19 cellular contexts compared by ENCODE assay signal in the genomic region with DNA sequence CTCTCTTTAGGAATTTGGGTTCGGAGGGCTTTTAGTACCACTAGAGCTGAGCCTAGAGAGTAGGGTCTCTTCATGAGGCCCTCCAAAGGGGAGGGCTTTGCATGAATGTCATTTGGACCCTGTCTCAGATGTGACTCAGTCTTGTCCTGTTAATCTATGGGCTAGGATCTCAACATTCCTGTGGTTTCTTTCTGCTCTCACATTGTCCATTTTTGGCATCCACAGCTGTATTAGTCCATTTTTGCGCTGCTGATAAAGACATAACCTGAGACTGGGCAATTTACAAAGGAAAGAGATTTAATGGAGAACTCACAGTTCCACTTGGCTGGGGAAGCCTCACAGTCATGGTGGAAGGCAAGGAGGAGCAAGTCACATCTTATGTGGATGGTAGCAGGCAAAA.
DNase-seq lines count a peak whose midpoint lies in the region; ATAC-seq and TF ChIP-seq lines count a peak whose summit lies in the region.
"Had no signal": no experiment of that assay in that cellular context is flagged by ENCODE, and none has a peak within 500 bp of the region (broad histone marks: within the 10 kb centered on the region; RNA-seq: fewer than 3 reads in every experiment).

No MANE protein-coding gene starts in this region.

- 88 to 98% methylated on average over 2 of the region's 2 CpGs for WGBS in lower leg skin, 2 donors

- TF ChIP-seq CTCF in fibroblast of the aortic adventitia (IDR thresholded peaks at IDR 0.05; ENCODE audit: insufficient read depth, low read length) (no peak), lower leg skin (IDR thresholded peaks at IDR 0.05) (no peak)

- POLR2A ChIA-PET in CD4-positive, alpha-beta memory T cell (lab: Charles Lee; ENCODE audit: partially characterized antibody): no interaction called here

- H3K36me3 ChIP-seq in CD4-positive, alpha-beta memory T cell (ENCODE audit: insufficient read depth, low read length): no peaks in the 10 kb centered on the region
- H3K36me3 ChIP-seq: SJCRH30 had no signal

- H3K27ac ChIP-seq in CD4-positive, alpha-beta memory T cell (ENCODE audit: low read depth, low read length): no peak overlapping the region
- H3K27ac ChIP-seq: 22Rv1, SJCRH30 had no signal

- CTCF ChIA-PET in CD4-positive, alpha-beta memory T cell (lab: Charles Lee; ENCODE audit: partially characterized antibody): no interaction called here

- peak; percentile 68 for DNase-seq in A172 (ENCODE audit: low spot score)
- peak; percentile 24 for DNase-seq in LHCN-M2 (ENCODE audit: low read depth)
- DNase-seq in amniotic epithelial cell (ENCODE audit: low read depth): peak; percentile 12
- DNase-seq in fibroblast of the aortic adventitia (ENCODE audit: low read depth): peak; percentile 70
- DNase-seq in CD4-positive, alpha-beta memory T cell: no peak
- DNase-seq in lower leg skin (ENCODE audit: low spot score in 2 of 2): no peak
- no peak for DNase-seq in activated T-helper 1 cell treated with anti-CD3 and anti-CD28 coated beads, Interleukin-12 subunit alpha, Interleukin-12 subunit beta, Interleukin-2, Interleukin-4 antibody, amounts not matched to agents 30 ng/mL and 10 ng/mL and 1 ng/mL, durations not matched to agents 14 hours and 24 hours and 36 hours (ENCODE audit: low spot score)
- DNase-seq: CD8-positive, alpha-beta T cell; DMS79; GF-D8; GOT3; KBM-7; NCI-H1092; NCI-H2081 treated with DMSO at 0.1 percent for 48 hours; NCI-H524 treated with DMSO at 0.1 percent for 48 hours; RPMI8226; SJCRH30 had no signal

- H3K4me3 ChIP-seq in fibroblast of the aortic adventitia (ENCODE audit: low read depth, low read length): no peak overlapping the region
- H3K4me3 ChIP-seq in CD4-positive, alpha-beta memory T cell (ENCODE audit: low read length in 2 of 2): no peak overlapping the region
- no peak overlapping the region for H3K4me3 ChIP-seq in lower leg skin (ENCODE audit: low read depth, poor library complexity, severe bottlenecking)
- H3K4me3 ChIP-seq: SJCRH30 had no signal

- intact Hi-C loops in CD4-positive, alpha-beta memory T cell (cut with micrococcal nuclease): no loop called here
- intact Hi-C loops in lower leg skin (cut with DNase I; ENCODE audit: low total_unique reads): no loop called here
- intact Hi-C loops in activated T-helper 1 cell treated with anti-CD3 and anti-CD28 coated beads, Interleukin-12 subunit alpha, Interleukin-12 subunit beta, Interleukin-2, Interleukin-4 antibody, amounts not matched to agents 30 ng/mL and 10 ng/mL and 1 ng/mL, durations not matched to agents 14 hours and 24 hours and 36 hours (cut with micrococcal nuclease): no loop called here

- no peaks in the 10 kb centered on the region for H3K9me3 Mint-ChIP-seq in CD4-positive, alpha-beta memory T cell
- no peaks in the 10 kb centered on the region for H3K9me3 Mint-ChIP-seq in activated T-helper 1 cell treated with anti-CD3 and anti-CD28 coated beads, Interleukin-12 subunit alpha, Interleukin-12 subunit beta, Interleukin-2, Interleukin-4 antibody, amounts not matched to agents 30 ng/mL and 10 ng/mL and 1 ng/mL, durations not matched to agents 14 hours and 24 hours and 36 hours
- H3K9me3 Mint-ChIP-seq: CD8-positive, alpha-beta T cell had no signal

- ATAC-seq in GM18867 (IDR thresholded peaks at IDR 0.05; ENCODE audit: unreplicated experiment): no peak
- ATAC-seq: CD8-positive, alpha-beta T cell had no signal

- H3K27ac Mint-ChIP-seq in CD4-positive, alpha-beta memory T cell: no peak overlapping the region
- H3K27ac Mint-ChIP-seq in activated T-helper 1 cell treated with anti-CD3 and anti-CD28 coated beads, Interleukin-12 subunit alpha, Interleukin-12 subunit beta, Interleukin-2, Interleukin-4 antibody, amounts not matched to agents 30 ng/mL and 10 ng/mL and 1 ng/mL, durations not matched to agents 14 hours and 24 hours and 36 hours: no peak overlapping the region
- H3K27ac Mint-ChIP-seq: CD8-positive, alpha-beta T cell had no signal

- H3K27me3 ChIP-seq in CD4-positive, alpha-beta memory T cell (ENCODE audit: insufficient read depth, low read length): no peaks in the 10 kb centered on the region
- H3K27me3 ChIP-seq: SJCRH30 had no signal

- H3K4me1 ChIP-seq in CD4-positive, alpha-beta memory T cell (ENCODE audit: insufficient read depth, low read length): no peaks in the 10 kb centered on the region

- no peaks in the 10 kb centered on the region for H3K4me1 Mint-ChIP-seq in CD4-positive, alpha-beta memory T cell
- H3K4me1 Mint-ChIP-seq in activated T-helper 1 cell treated with anti-CD3 and anti-CD28 coated beads, Interleukin-12 subunit alpha, Interleukin-12 subunit beta, Interleukin-2, Interleukin-4 antibody, amounts not matched to agents 30 ng/mL and 10 ng/mL and 1 ng/mL, durations not matched to agents 14 hours and 24 hours and 36 hours (ENCODE audit: low read depth): no peaks in the 10 kb centered on the region

- peaks cover 7 to 16% of the 10 kb centered on the region in 2 donors for H3K27me3 Mint-ChIP-seq in CD4-positive, alpha-beta memory T cell
- H3K27me3 Mint-ChIP-seq in activated T-helper 1 cell treated with anti-CD3 and anti-CD28 coated beads, Interleukin-12 subunit alpha, Interleukin-12 subunit beta, Interleukin-2, Interleukin-4 antibody, amounts not matched to agents 30 ng/mL and 10 ng/mL and 1 ng/mL, durations not matched to agents 14 hours and 24 hours and 36 hours (ENCODE audit: insufficient read depth): peaks cover 14% of the 10 kb centered on the region

- TF ChIP-seq POLR2A in lower leg skin (IDR thresholded peaks at IDR 0.05): no peak

- H3K9me3 ChIP-seq in CD4-positive, alpha-beta memory T cell (ENCODE audit: control insufficient read depth in 1 of 2, low read length in 2 of 2): no peaks in the 10 kb centered on the region
- H3K9me3 ChIP-seq: SJCRH30 had no signal

- no peaks in the 10 kb centered on the region for H3K36me3 Mint-ChIP-seq in CD4-positive, alpha-beta memory T cell
- H3K36me3 Mint-ChIP-seq in activated T-helper 1 cell treated with anti-CD3 and anti-CD28 coated beads, Interleukin-12 subunit alpha, Interleukin-12 subunit beta, Interleukin-2, Interleukin-4 antibody, amounts not matched to agents 30 ng/mL and 10 ng/mL and 1 ng/mL, durations not matched to agents 14 hours and 24 hours and 36 hours (ENCODE audit: low read depth): no peaks in the 10 kb centered on the region
- H3K36me3 Mint-ChIP-seq: CD8-positive, alpha-beta T cell had no signal

- no peak overlapping the region for H3K4me3 Mint-ChIP-seq in CD4-positive, alpha-beta memory T cell
- H3K4me3 Mint-ChIP-seq in activated T-helper 1 cell treated with anti-CD3 and anti-CD28 coated beads, Interleukin-12 subunit alpha, Interleukin-12 subunit beta, Interleukin-2, Interleukin-4 antibody, amounts not matched to agents 30 ng/mL and 10 ng/mL and 1 ng/mL, durations not matched to agents 14 hours and 24 hours and 36 hours: no peak overlapping the region
- H3K4me3 Mint-ChIP-seq: CD8-positive, alpha-beta T cell had no signal

Comparison
In these comparisons a context has a peak if more than half of its experiments do, and no peak if none do; other contexts are left out.
1. DNase-seq: peak in A172 (single experiment), LHCN-M2 (single experiment), amniotic epithelial cell (single experiment) and fibroblast of the aortic adventitia (single experiment); none in CD4-positive, alpha-beta memory T cell (0 of 5), lower leg skin (0 of 2) and activated T-helper 1 cell treated with anti-CD3 and anti-CD28 coated beads, Interleukin-12 subunit alpha, Interleukin-12 subunit beta, Interleukin-2, Interleukin-4 antibody, amounts not matched to agents 30 ng/mL and 10 ng/mL and 1 ng/mL, durations not matched to agents 14 hours and 24 hours and 36 hours (single experiment).